Comparison of ENCODE assay signal across 19 cellular contexts in genomic region chr3:40911928-40912327, GRCh38.
DNase-seq lines count a peak whose midpoint lies in the region; ATAC-seq and TF ChIP-seq lines count a peak whose summit lies in the region.
"Had no signal": no experiment of that assay in that cellular context is flagged by ENCODE, and none has a peak within 500 bp of the region (broad histone marks: within the 10 kb centered on the region; RNA-seq: fewer than 3 reads in every experiment).

No MANE protein-coding gene starts in this region.

- H3K27ac ChIP-seq in VCaP: peak overlapping the region; percentile 36; the same call in 1 of the 2 replicates
- H3K27ac ChIP-seq in neuronal stem cell (replicated peaks; ENCODE audit: low read length): no peak overlapping the region
- H3K27ac ChIP-seq: BLaER1, heart right ventricle, psoas muscle, RWPE1 had no signal

- DNase-seq in progenitor cell of endocrine pancreas (ENCODE audit: low spot score, unreplicated experiment) (no peak), NCI-H187 treated with DMSO at 0.1 percent for 48 hours (lab: John Stamatoyannopoulos, UW) (no peak), neuronal stem cell (ENCODE audit: low spot score) (no peak)
- DNase-seq in activated T-cell treated with anti-CD3 and anti-CD28 coated beads, Interleukin-2, amount 50 U/mL, for 4 hours: no peak
- DNase-seq: activated CD8-positive, alpha-beta memory T cell treated with anti-CD3 and anti-CD28 coated beads, Interleukin-2, amount 10 ng/mL, durations not matched to agents 7 days and 5 days; activated naive CD4-positive, alpha-beta T cell treated with Interleukin-2 at 50 U/mL for 16 hours; DMS79; H7; heart right ventricle; MV-4-11; NCI-H82; psoas muscle; T-helper 1 cell had no signal

- no peak overlapping the region for H3K4me2 ChIP-seq in neuronal stem cell (ENCODE audit: insufficient read depth, low read length, poor library complexity, severe bottlenecking)
- H3K4me2 ChIP-seq: BLaER1 had no signal

- no peak overlapping the region for H2BK12ac ChIP-seq in neuronal stem cell (ENCODE audit: low read length)

- no peak overlapping the region for H2AFZ ChIP-seq in neuronal stem cell (ENCODE audit: low read length)

- no peaks in the 10 kb centered on the region for H3K36me3 ChIP-seq in neuronal stem cell (replicated peaks in 1 of 2; ENCODE audit: control insufficient read depth in 2 of 2, insufficient read depth in 2 of 2, low read length in 2 of 2)
- H3K36me3 ChIP-seq: BLaER1, heart right ventricle had no signal

- no peaks in the 10 kb centered on the region for H3K27me3 ChIP-seq in neuronal stem cell (ENCODE audit: control insufficient read depth in 3 of 3, insufficient read depth in 3 of 3, low read depth in 1 of 3, low read length in 3 of 3)
- H3K27me3 ChIP-seq: BLaER1, heart right ventricle had no signal

- H3K4me3 ChIP-seq in neuronal stem cell (ENCODE audit: low read length in 2 of 2): no peak overlapping the region
- H3K4me3 ChIP-seq: BLaER1, heart right ventricle, psoas muscle had no signal

- H3K4me1 Mint-ChIP-seq in progenitor cell of endocrine pancreas (ENCODE audit: low read depth): peaks cover 17% of the 10 kb centered on the region
- H3K4me1 Mint-ChIP-seq in activated T-cell treated with anti-CD3 and anti-CD28 coated beads, Interleukin-2, amount 50 U/mL, for 4 hours (ENCODE audit: low read depth): no peaks in the 10 kb centered on the region
- H3K4me1 Mint-ChIP-seq: activated CD8-positive, alpha-beta memory T cell treated with anti-CD3 and anti-CD28 coated beads, Interleukin-2, amount 10 ng/mL, durations not matched to agents 7 days and 5 days had no signal

- no CpG with 5 or more reads among the region's 1 CpG for WGBS in neuronal stem cell (ENCODE audit: extremely low coverage in 2 of 2, insufficient read length in 2 of 2, insufficient replicate concordance in 1 of 2), 2 donors

- peak; percentile 66 for ATAC-seq in GM19372 (IDR thresholded peaks at IDR 0.05; ENCODE audit: low read depth, unreplicated experiment)
- ATAC-seq in HG02943 (IDR thresholded peaks at IDR 0.05; ENCODE audit: low read depth, unreplicated experiment): peak; percentile 66
- no peak for ATAC-seq in GM18498 (IDR thresholded peaks at IDR 0.05; ENCODE audit: unreplicated experiment)
- ATAC-seq in activated T-cell treated with anti-CD3 and anti-CD28 coated beads, Interleukin-2, amount 50 U/mL, for 4 hours: no peak
- ATAC-seq: activated CD8-positive, alpha-beta memory T cell treated with anti-CD3 and anti-CD28 coated beads, Interleukin-2, amount 10 ng/mL, durations not matched to agents 7 days and 5 days; heart right ventricle; psoas muscle had no signal

- H3K4me1 ChIP-seq in neuronal stem cell (ENCODE audit: control insufficient read depth in 2 of 2, insufficient read depth in 1 of 2, low read depth in 1 of 2, low read length in 2 of 2): peaks cover 0 to 6% of the 10 kb centered on the region in 2 donors
- H3K4me1 ChIP-seq: BLaER1, heart right ventricle, psoas muscle had no signal

- no peaks in the 10 kb centered on the region for H3K9me3 Mint-ChIP-seq in progenitor cell of endocrine pancreas (ENCODE audit: low read depth)
- H3K9me3 Mint-ChIP-seq in activated T-cell treated with anti-CD3 and anti-CD28 coated beads, Interleukin-2, amount 50 U/mL, for 4 hours: no peaks in the 10 kb centered on the region

- no peak overlapping the region for H3K23ac ChIP-seq in neuronal stem cell (ENCODE audit: low read depth, low read length, poor library complexity)

- H3K4me3 Mint-ChIP-seq in progenitor cell of endocrine pancreas (ENCODE audit: low read depth): peak overlapping the region; percentile 25
- no peak overlapping the region for H3K4me3 Mint-ChIP-seq in activated T-cell treated with anti-CD3 and anti-CD28 coated beads, Interleukin-2, amount 50 U/mL, for 4 hours
- H3K4me3 Mint-ChIP-seq: activated CD8-positive, alpha-beta memory T cell treated with anti-CD3 and anti-CD28 coated beads, Interleukin-2, amount 10 ng/mL, durations not matched to agents 7 days and 5 days had no signal

- H2AK5ac ChIP-seq in neuronal stem cell (ENCODE audit: low read depth, low read length): no peak overlapping the region

- H4K91ac ChIP-seq in neuronal stem cell (ENCODE audit: low read depth, low read length, poor library complexity): no peak overlapping the region

- no peaks in the 10 kb centered on the region for H3K27me3 Mint-ChIP-seq in progenitor cell of endocrine pancreas
- H3K27me3 Mint-ChIP-seq in activated T-cell treated with anti-CD3 and anti-CD28 coated beads, Interleukin-2, amount 50 U/mL, for 4 hours (ENCODE audit: low read depth): peaks cover 10% of the 10 kb centered on the region

- no peak overlapping the region for H3K4ac ChIP-seq in neuronal stem cell (ENCODE audit: low read length)

- H3K36me3 Mint-ChIP-seq in progenitor cell of endocrine pancreas (ENCODE audit: insufficient read depth): no peaks in the 10 kb centered on the region
- H3K36me3 Mint-ChIP-seq in activated T-cell treated with anti-CD3 and anti-CD28 coated beads, Interleukin-2, amount 50 U/mL, for 4 hours (ENCODE audit: insufficient read depth): no peaks in the 10 kb centered on the region
- H3K36me3 Mint-ChIP-seq: activated CD8-positive, alpha-beta memory T cell treated with anti-CD3 and anti-CD28 coated beads, Interleukin-2, amount 10 ng/mL, durations not matched to agents 7 days and 5 days had no signal

- H3K9me3 ChIP-seq in neuronal stem cell (replicated peaks in 1 of 2; ENCODE audit: control insufficient read depth in 2 of 2, insufficient read depth in 1 of 2, low read depth in 1 of 2, low read length in 2 of 2): no peaks in the 10 kb centered on the region
- H3K9me3 ChIP-seq: BLaER1, heart right ventricle, psoas muscle had no signal

- H2BK120ac ChIP-seq in neuronal stem cell (ENCODE audit: low read depth, low read length): no peak overlapping the region

- no peak overlapping the region for H3K9ac ChIP-seq in neuronal stem cell (ENCODE audit: low read depth, low read length, poor library complexity)
- H3K9ac ChIP-seq: BLaER1 had no signal

- no peaks in the 10 kb centered on the region for H3K79me1 ChIP-seq in neuronal stem cell (ENCODE audit: low read depth, low read length)

- no peak overlapping the region for H2BK15ac ChIP-seq in neuronal stem cell (ENCODE audit: low read length)

- H4K8ac ChIP-seq in neuronal stem cell (ENCODE audit: low read depth, low read length): no peak overlapping the region

- peak overlapping the region; percentile 91 for H3K27ac Mint-ChIP-seq in progenitor cell of endocrine pancreas
- H3K27ac Mint-ChIP-seq: activated CD8-positive, alpha-beta memory T cell treated with anti-CD3 and anti-CD28 coated beads, Interleukin-2, amount 10 ng/mL, durations not matched to agents 7 days and 5 days had no signal

- H3K18ac ChIP-seq in neuronal stem cell (ENCODE audit: low read length): no peak overlapping the region

- no peak overlapping the region for H3K14ac ChIP-seq in neuronal stem cell (ENCODE audit: low read length)

- H2BK5ac ChIP-seq in neuronal stem cell (ENCODE audit: low read length): no peak overlapping the region

- no peak for TF ChIP-seq CTCF in VCaP (conservative IDR thresholded peaks at IDR 0.05)
- no peak for TF ChIP-seq CTCF in progenitor cell of endocrine pancreas (IDR thresholded peaks at IDR 0.05; ENCODE audit: unreplicated experiment)

Comparison
In these comparisons a context has a peak if more than half of its experiments do, and no peak if none do; other contexts are left out.
1. ATAC-seq: peak in GM19372 (single experiment) and HG02943 (single experiment); none in GM18498 (single experiment) and activated T-cell treated with anti-CD3 and anti-CD28 coated beads, Interleukin-2, amount 50 U/mL, for 4 hours (0 of 2).